In genomic region chr5:82551840-82552385, GRCh38 we compare ENCODE assay signal across 18 cellular contexts.
"Had no signal": no experiment of that assay in that cellular context is flagged by ENCODE, and none has a peak within 500 bp of the region (broad histone marks: within the 10 kb centered on the region; RNA-seq: fewer than 3 reads in every experiment).

No MANE protein-coding gene starts in this region.

- DNase-seq: activated CD4-positive, alpha-beta T cell treated with anti-CD3 and anti-CD28 coated beads for 1 hour; activated CD4-positive, alpha-beta T cell treated with anti-CD3 and anti-CD28 coated beads, Interleukin-2, amount 50 U/mL, for 48 hours; activated CD8-positive, alpha-beta memory T cell treated with anti-CD3 and anti-CD28 coated beads, Interleukin-2, amount 10 ng/mL, durations not matched to agents 7 days and 5 days; activated gamma-delta T cell; activated naive CD8-positive, alpha-beta T cell treated with anti-CD3 and anti-CD28 coated beads for 36 hours; activated T-cell treated with anti-CD3 and anti-CD28 coated beads, Interleukin-2, amount 50 U/mL, for 48 hours; anterior cingulate cortex; foreskin keratinocyte; head of caudate nucleus; left lung; ovary; stimulated activated CD4-positive, alpha-beta T cell treated with anti-CD3 and anti-CD28 coated beads, Interleukin-4, amount 100 ng/mL, for 1 hour; stimulated activated CD8-positive, alpha-beta memory T cell treated with anti-CD3 and anti-CD28 coated beads, Interleukin-4, amount 100 ng/mL, for 48 hours; stimulated activated naive CD8-positive, alpha-beta T cell treated with anti-CD3 and anti-CD28 coated beads, Interleukin-15, amount 100 ng/mL, for 72 hours; testis; uterus had no signal

- ATAC-seq: activated CD8-positive, alpha-beta memory T cell treated with anti-CD3 and anti-CD28 coated beads, Interleukin-2, amount 10 ng/mL, durations not matched to agents 7 days and 5 days; foreskin keratinocyte; left lung; stimulated activated naive CD8-positive, alpha-beta T cell treated with anti-CD3 and anti-CD28 coated beads, Interleukin-15, amount 100 ng/mL, for 72 hours had no signal

- H3K4me1 ChIP-seq: foreskin keratinocyte, left lung, testis, uterus had no signal

- H3K4me3 ChIP-seq: esophagus muscularis mucosa, left lung, ovary, testis, uterus had no signal

- H3K36me3 Mint-ChIP-seq: activated CD8-positive, alpha-beta memory T cell treated with anti-CD3 and anti-CD28 coated beads, Interleukin-2, amount 10 ng/mL, durations not matched to agents 7 days and 5 days; activated naive CD8-positive, alpha-beta T cell treated with anti-CD3 and anti-CD28 coated beads for 36 hours; memory B cell had no signal

- H3K9me3 ChIP-seq: esophagus muscularis mucosa, left lung, ovary, testis, uterus had no signal

- H3K4me1 Mint-ChIP-seq: activated CD8-positive, alpha-beta memory T cell treated with anti-CD3 and anti-CD28 coated beads, Interleukin-2, amount 10 ng/mL, durations not matched to agents 7 days and 5 days; activated naive CD8-positive, alpha-beta T cell treated with anti-CD3 and anti-CD28 coated beads for 36 hours; memory B cell; stimulated activated naive CD8-positive, alpha-beta T cell treated with anti-CD3 and anti-CD28 coated beads, Interleukin-15, amount 100 ng/mL, for 72 hours had no signal

- H3K36me3 ChIP-seq: esophagus muscularis mucosa, left lung, ovary, uterus had no signal

- H3K27me3 ChIP-seq: esophagus muscularis mucosa, left lung, ovary, testis, uterus had no signal

- H3K27ac Mint-ChIP-seq: activated CD8-positive, alpha-beta memory T cell treated with anti-CD3 and anti-CD28 coated beads, Interleukin-2, amount 10 ng/mL, durations not matched to agents 7 days and 5 days; activated naive CD8-positive, alpha-beta T cell treated with anti-CD3 and anti-CD28 coated beads for 36 hours; memory B cell; stimulated activated naive CD8-positive, alpha-beta T cell treated with anti-CD3 and anti-CD28 coated beads, Interleukin-15, amount 100 ng/mL, for 72 hours had no signal

- H3K27me3 Mint-ChIP-seq: memory B cell had no signal

- H3K9me3 Mint-ChIP-seq: activated naive CD8-positive, alpha-beta T cell treated with anti-CD3 and anti-CD28 coated beads for 36 hours; memory B cell; stimulated activated naive CD8-positive, alpha-beta T cell treated with anti-CD3 and anti-CD28 coated beads, Interleukin-15, amount 100 ng/mL, for 72 hours had no signal

- H3K4me3 Mint-ChIP-seq: activated CD8-positive, alpha-beta memory T cell treated with anti-CD3 and anti-CD28 coated beads, Interleukin-2, amount 10 ng/mL, durations not matched to agents 7 days and 5 days; activated naive CD8-positive, alpha-beta T cell treated with anti-CD3 and anti-CD28 coated beads for 36 hours; memory B cell; stimulated activated naive CD8-positive, alpha-beta T cell treated with anti-CD3 and anti-CD28 coated beads, Interleukin-15, amount 100 ng/mL, for 72 hours had no signal

- H3K27ac ChIP-seq: esophagus muscularis mucosa, foreskin keratinocyte, left lung, ovary, testis, uterus had no signal
